8 cellular contexts compared by ENCODE assay signal in the genomic region with DNA sequence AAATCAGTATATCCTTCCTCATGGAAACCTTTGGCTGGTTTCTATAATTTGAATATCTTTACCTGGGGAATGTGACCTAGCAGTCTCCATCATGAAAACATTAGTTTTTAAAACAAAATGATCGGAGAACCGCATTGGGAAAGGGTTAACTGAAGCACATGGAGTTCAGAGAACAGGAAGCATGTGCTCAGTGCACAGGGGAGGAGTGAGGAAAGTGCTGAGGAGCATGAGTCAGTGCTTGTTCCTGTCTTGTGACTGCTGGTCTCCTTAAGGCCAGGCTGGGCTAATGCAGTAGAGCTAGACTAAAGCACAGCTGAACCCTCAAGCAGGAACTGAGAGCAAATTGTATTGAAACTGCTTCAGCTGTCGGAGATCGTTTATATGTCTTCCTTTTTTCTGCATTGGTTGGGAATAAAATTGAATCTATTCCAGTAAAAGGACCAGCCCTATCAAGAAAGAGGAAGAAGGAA. TPM values are rescaled to one million over a fixed set of nuclear protein-coding genes. Genes with fewer than 3 reads are reported as not detected.
DNase-seq lines count a peak whose midpoint lies in the region; ATAC-seq and TF ChIP-seq lines count a peak whose summit lies in the region.

No MANE protein-coding gene starts in this region.

- peak overlapping the region; percentile 87 to 91 for H3K27ac Mint-ChIP-seq in T-cell

- H3K27me3 ChIP-seq in kidney epithelial cell (ENCODE audit: control insufficient read depth, insufficient read depth, low read length): no peaks in the 10 kb centered on the region

- CTCF ChIA-PET in T-cell (lab: Charles Lee): interaction anchor here in 1 of 2 donors (0.6 to 1.0 kb wide), 2 partner anchors 9 to 1322 kb away, joined by 3 to 6 read pairs; no protein-coding TSS in a partner anchor

- no peak for TF ChIP-seq CTCF in kidney epithelial cell (IDR thresholded peaks at IDR 0.05; ENCODE audit: insufficient read depth, low read length, poor library complexity, severe bottlenecking)

- peaks cover 67 to 83% (median 74%) of the 10 kb centered on the region in 3 donors for H3K4me1 Mint-ChIP-seq in T-cell

- POLR2A ChIA-PET in T-cell (lab: Charles Lee): interaction anchor here in 1 of 2 donors (0.5 kb wide), 2 partner anchors 75 to 812 kb away, joined by 4 to 8 read pairs; no protein-coding TSS in a partner anchor

- H3K4me3 ChIP-seq in kidney epithelial cell (ENCODE audit: low read depth, low read length): no peak overlapping the region

- H3K36me3 Mint-ChIP-seq in T-cell: peaks cover 70% of the 10 kb centered on the region

- ATAC-seq in HG03280 (IDR thresholded peaks at IDR 0.05; ENCODE audit: unreplicated experiment) (peak; percentile 94), T-cell (replicated peaks in 1 of 4) (peak; percentile 86 to 100 (median 97))

- no peaks in the 10 kb centered on the region for H3K27me3 Mint-ChIP-seq in T-cell

- H3K4me3 Mint-ChIP-seq in T-cell: peak overlapping the region; percentile 69 to 89 (median 74)

- peak; percentile 48 for TF ChIP-seq POLR2A in GM19099 (IDR thresholded peaks at IDR 0.05; ENCODE audit: extremely low read depth, insufficient read length, low read depth)

- H3K9me3 Mint-ChIP-seq in T-cell: no peaks in the 10 kb centered on the region

- peak; percentile 82 for DNase-seq in AG08395 (ENCODE audit: low spot score)
- peak; percentile 16 to 71 (median 47) for DNase-seq in T-cell
- DNase-seq in astrocyte of the hippocampus (ENCODE audit: low read depth, low spot score): peak; percentile 68
- DNase-seq in kidney epithelial cell (ENCODE audit: low read depth): peak; percentile 65
- peak; percentile 45 to 71 for DNase-seq in stimulated activated CD8-positive, alpha-beta memory T cell treated with anti-CD3 and anti-CD28 coated beads, Interleukin-15, amount 100 ng/mL, for 4 hours (ENCODE audit: low read depth in 2 of 2)
- no peak for DNase-seq in NCI-H2196 (lab: John Stamatoyannopoulos, UW; ENCODE audit: unreplicated experiment)

- no peaks in the 10 kb centered on the region for H3K36me3 ChIP-seq in kidney epithelial cell (ENCODE audit: control insufficient read depth, insufficient read depth, low read length)

RNA-seq across cellular contexts. Expression of a gene that starts 5.8 kb away (rescaled TPM):
- total RNA-seq in T-cell (100 to 1,000 TPM in 3 of 5 donors, 10 to 100 TPM in 2; 78.7 to 123 (median 106) TPM), kidney epithelial cell (27.2 and 34.3 TPM in 2 replicates)
